38 cellular contexts compared by ENCODE assay signal in the genomic region with DNA sequence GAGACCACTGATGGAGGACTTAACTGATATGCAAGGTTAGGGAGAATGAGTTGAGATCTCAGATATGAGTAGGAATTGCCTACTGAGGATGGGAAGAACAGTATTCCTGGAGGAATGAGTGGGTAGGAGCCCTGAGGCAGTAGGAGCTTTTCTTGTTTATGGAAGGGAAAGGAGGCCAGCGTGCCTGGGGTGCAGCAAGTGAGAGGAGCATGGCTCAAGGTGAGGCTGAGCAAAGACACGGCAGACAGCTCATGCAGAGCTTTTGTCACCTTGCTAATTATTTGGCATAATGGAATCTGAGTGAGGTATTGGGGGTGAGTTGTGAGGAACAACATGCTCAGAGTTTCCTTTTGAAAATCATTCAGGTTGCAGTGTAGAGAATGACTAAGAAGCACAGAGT.
"Had no signal": no experiment of that assay in that cellular context is flagged by ENCODE, and none has a peak within 500 bp of the region (broad histone marks: within the 10 kb centered on the region; RNA-seq: fewer than 3 reads in every experiment).

No MANE protein-coding gene starts in this region.

- H3K4me1 ChIP-seq: adrenal gland, body of pancreas, breast epithelium, esophagus muscularis mucosa, foreskin keratinocyte, gastrocnemius medialis had no signal

- H3K4me3 Mint-ChIP-seq: activated CD4-positive, alpha-beta memory T cell treated with anti-CD3 and anti-CD28 coated beads for 36 hours; activated CD4-positive, alpha-beta T cell treated with anti-CD3 and anti-CD28 coated beads for 36 hours; activated CD4-positive, alpha-beta T cell treated with anti-CD3 and anti-CD28 coated beads, Interleukin-2, amount 10 ng/mL, durations not matched to agents 24 days and 14 days; activated CD8-positive, alpha-beta memory T cell treated with anti-CD3 and anti-CD28 coated beads, Interleukin-2, amount 10 ng/mL, durations not matched to agents 7 days and 5 days; activated CD8-positive, alpha-beta T cell treated with anti-CD3 and anti-CD28 coated beads, Interleukin-2, amount 10 ng/mL, durations not matched to agents 7 days and 5 days; activated naive CD4-positive, alpha-beta T cell treated with anti-CD3 and anti-CD28 coated beads for 36 hours; activated naive CD4-positive, alpha-beta T cell treated with anti-CD3 and anti-CD28 coated beads, Interleukin-2, amount 50 U/mL, for 24 hours; activated naive CD8-positive, alpha-beta T cell treated with anti-CD3 and anti-CD28 coated beads for 36 hours; activated naive CD8-positive, alpha-beta T cell treated with anti-CD3 and anti-CD28 coated beads, Interleukin-2, amount 50 U/mL, for 24 hours; activated T-helper 1 cell treated with anti-CD3 and anti-CD28 coated beads, Interleukin-12 subunit alpha, Interleukin-12 subunit beta, Interleukin-2, Interleukin-4 antibody, amounts not matched to agents 30 ng/mL and 10 ng/mL and 1 ng/mL, durations not matched to agents 14 hours and 24 hours and 36 hours; dendritic cell treated with granulocyte-macrophage colony-stimulating factor and Interleukin-4, amounts not matched to agents 40 ng/mL and 50 ng/mL, for 4 days; T-helper 17 cell; T-helper 2 cell treated with Interferon-gamma antibody and Interleukin-4, amounts not matched to agents 5 μg/mL and 100 μg/mL, for 36 hours had no signal

- H3K36me3 Mint-ChIP-seq: activated CD4-positive, alpha-beta memory T cell treated with anti-CD3 and anti-CD28 coated beads for 36 hours; activated CD8-positive, alpha-beta memory T cell treated with anti-CD3 and anti-CD28 coated beads, Interleukin-2, amount 10 ng/mL, durations not matched to agents 7 days and 5 days; activated naive CD4-positive, alpha-beta T cell treated with anti-CD3 and anti-CD28 coated beads, Interleukin-2, amount 50 U/mL, for 24 hours; activated naive CD8-positive, alpha-beta T cell treated with anti-CD3 and anti-CD28 coated beads for 36 hours had no signal

- H3K27ac ChIP-seq: adrenal gland, body of pancreas, breast epithelium, cardiac muscle cell, coronary artery, dorsolateral prefrontal cortex, esophagus muscularis mucosa, foreskin keratinocyte, gastrocnemius medialis, WERI-Rb-1 had no signal

- H3K4me3 ChIP-seq: adrenal gland, body of pancreas, breast epithelium, cardiac muscle cell, coronary artery, dorsolateral prefrontal cortex, esophagus muscularis mucosa, gastrocnemius medialis had no signal

- H3K27me3 ChIP-seq: adrenal gland, body of pancreas, breast epithelium, cardiac muscle cell, dorsolateral prefrontal cortex, esophagus muscularis mucosa, gastrocnemius medialis had no signal

- H3K36me3 ChIP-seq: adrenal gland, breast epithelium, cardiac muscle cell, esophagus muscularis mucosa, gastrocnemius medialis, WERI-Rb-1 had no signal

- H3K27ac Mint-ChIP-seq: activated CD4-positive, alpha-beta memory T cell treated with anti-CD3 and anti-CD28 coated beads for 36 hours; activated CD4-positive, alpha-beta T cell treated with anti-CD3 and anti-CD28 coated beads for 36 hours; activated CD4-positive, alpha-beta T cell treated with anti-CD3 and anti-CD28 coated beads, Interleukin-2, amount 10 ng/mL, durations not matched to agents 24 days and 14 days; activated CD8-positive, alpha-beta memory T cell treated with anti-CD3 and anti-CD28 coated beads, Interleukin-2, amount 10 ng/mL, durations not matched to agents 7 days and 5 days; activated CD8-positive, alpha-beta T cell treated with anti-CD3 and anti-CD28 coated beads, Interleukin-2, amount 10 ng/mL, durations not matched to agents 7 days and 5 days; activated naive CD4-positive, alpha-beta T cell treated with anti-CD3 and anti-CD28 coated beads for 36 hours; activated naive CD4-positive, alpha-beta T cell treated with anti-CD3 and anti-CD28 coated beads, Interleukin-2, amount 50 U/mL, for 24 hours; activated naive CD8-positive, alpha-beta T cell treated with anti-CD3 and anti-CD28 coated beads for 36 hours; activated naive CD8-positive, alpha-beta T cell treated with anti-CD3 and anti-CD28 coated beads, Interleukin-2, amount 50 U/mL, for 24 hours; activated T-helper 1 cell treated with anti-CD3 and anti-CD28 coated beads, Interleukin-12 subunit alpha, Interleukin-12 subunit beta, Interleukin-2, Interleukin-4 antibody, amounts not matched to agents 30 ng/mL and 10 ng/mL and 1 ng/mL, durations not matched to agents 14 hours and 24 hours and 36 hours; activated T-helper 2 cell treated with anti-CD3 and anti-CD28 coated beads, Interferon-gamma antibody, Interleukin-2, Interleukin-4, amounts not matched to agents 10 μg/mL and 5 μg/mL and 100 μg/mL, durations not matched to agents 14 hours and 24 hours and 36 hours; dendritic cell treated with granulocyte-macrophage colony-stimulating factor and Interleukin-4, amounts not matched to agents 40 ng/mL and 50 ng/mL, for 4 days; T-helper 17 cell; T-helper 2 cell treated with Interferon-gamma antibody and Interleukin-4, amounts not matched to agents 5 μg/mL and 100 μg/mL, for 36 hours had no signal

- DNase-seq: activated CD4-positive, alpha-beta memory T cell treated with anti-CD3 and anti-CD28 coated beads for 36 hours; activated CD4-positive, alpha-beta T cell treated with anti-CD3 and anti-CD28 coated beads for 36 hours; activated CD4-positive, alpha-beta T cell treated with anti-CD3 and anti-CD28 coated beads, Interleukin-2, amount 10 ng/mL, durations not matched to agents 24 days and 14 days; activated CD4-positive, CD25-positive, alpha-beta regulatory T cell; activated CD4-positive, CD25-positive, alpha-beta regulatory T cell treated with anti-CD3 and anti-CD28 coated beads, Interleukin-2, amount 50 U/mL, for 72 hours; activated CD8-positive, alpha-beta memory T cell treated with anti-CD3 and anti-CD28 coated beads, Interleukin-2, amount 10 ng/mL, durations not matched to agents 7 days and 5 days; activated CD8-positive, alpha-beta memory T cell treated with anti-CD3 and anti-CD28 coated beads, Interleukin-2, amount 50 U/mL, for 4 hours; activated CD8-positive, alpha-beta T cell treated with anti-CD3 and anti-CD28 coated beads, Interleukin-2, amount 10 ng/mL, durations not matched to agents 7 days and 5 days; activated effector memory CD4-positive, alpha-beta T cell treated with anti-CD3 and anti-CD28 coated beads, Interleukin-2, amount 50 U/mL, for 16 hours; activated naive CD4-positive, alpha-beta T cell treated with anti-CD3 and anti-CD28 coated beads for 36 hours; activated naive CD8-positive, alpha-beta T cell treated with anti-CD3 and anti-CD28 coated beads for 36 hours; activated naive CD8-positive, alpha-beta T cell treated with anti-CD3 and anti-CD28 coated beads, Interleukin-2, amount 50 U/mL, for 24 hours; activated T-cell treated with anti-CD3 and anti-CD28 coated beads, Interleukin-2, amount 50 U/mL, for 1 hour; activated T-cell treated with anti-CD3 and anti-CD28 coated beads, Interleukin-2, amount 50 U/mL, for 48 hours; adrenal gland; amygdala; aorta; body of pancreas; central memory CD4-positive, alpha-beta T cell; cerebellar nuclear complex; dorsolateral prefrontal cortex; effector memory CD4-positive, alpha-beta T cell; erythroblast; foreskin keratinocyte; gastrocnemius medialis; T-helper 1 cell; T-helper 17 cell; T1000; WERI-Rb-1 had no signal

- H3K9me3 Mint-ChIP-seq: activated CD4-positive, alpha-beta memory T cell treated with anti-CD3 and anti-CD28 coated beads for 36 hours; activated CD4-positive, alpha-beta T cell treated with anti-CD3 and anti-CD28 coated beads, Interleukin-2, amount 10 ng/mL, durations not matched to agents 24 days and 14 days; activated naive CD4-positive, alpha-beta T cell treated with anti-CD3 and anti-CD28 coated beads for 36 hours; activated naive CD8-positive, alpha-beta T cell treated with anti-CD3 and anti-CD28 coated beads for 36 hours; activated naive CD8-positive, alpha-beta T cell treated with anti-CD3 and anti-CD28 coated beads, Interleukin-2, amount 50 U/mL, for 24 hours; activated T-helper 1 cell treated with anti-CD3 and anti-CD28 coated beads, Interleukin-12 subunit alpha, Interleukin-12 subunit beta, Interleukin-2, Interleukin-4 antibody, amounts not matched to agents 30 ng/mL and 10 ng/mL and 1 ng/mL, durations not matched to agents 14 hours and 24 hours and 36 hours; activated T-helper 2 cell treated with anti-CD3 and anti-CD28 coated beads, Interferon-gamma antibody, Interleukin-2, Interleukin-4, amounts not matched to agents 10 μg/mL and 5 μg/mL and 100 μg/mL, durations not matched to agents 14 hours and 24 hours and 36 hours; dendritic cell treated with granulocyte-macrophage colony-stimulating factor and Interleukin-4, amounts not matched to agents 40 ng/mL and 50 ng/mL, for 4 days; T-helper 2 cell treated with Interferon-gamma antibody and Interleukin-4, amounts not matched to agents 5 μg/mL and 100 μg/mL, for 36 hours had no signal

- H3K4me1 Mint-ChIP-seq: activated CD4-positive, alpha-beta T cell treated with anti-CD3 and anti-CD28 coated beads for 36 hours; activated CD4-positive, alpha-beta T cell treated with anti-CD3 and anti-CD28 coated beads, Interleukin-2, amount 10 ng/mL, durations not matched to agents 24 days and 14 days; activated CD8-positive, alpha-beta memory T cell treated with anti-CD3 and anti-CD28 coated beads, Interleukin-2, amount 10 ng/mL, durations not matched to agents 7 days and 5 days; activated naive CD4-positive, alpha-beta T cell treated with anti-CD3 and anti-CD28 coated beads, Interleukin-2, amount 50 U/mL, for 24 hours; activated naive CD8-positive, alpha-beta T cell treated with anti-CD3 and anti-CD28 coated beads for 36 hours; activated naive CD8-positive, alpha-beta T cell treated with anti-CD3 and anti-CD28 coated beads, Interleukin-2, amount 50 U/mL, for 24 hours; T-helper 17 cell had no signal

- H3K27me3 Mint-ChIP-seq: activated CD4-positive, alpha-beta T cell treated with anti-CD3 and anti-CD28 coated beads, Interleukin-2, amount 10 ng/mL, durations not matched to agents 24 days and 14 days; dendritic cell treated with granulocyte-macrophage colony-stimulating factor and Interleukin-4, amounts not matched to agents 40 ng/mL and 50 ng/mL, for 4 days had no signal

- H3K9me3 ChIP-seq: adrenal gland, body of pancreas, breast epithelium, esophagus muscularis mucosa, gastrocnemius medialis had no signal
